1 cellular context compared by ENCODE assay signal in the genomic region with DNA sequence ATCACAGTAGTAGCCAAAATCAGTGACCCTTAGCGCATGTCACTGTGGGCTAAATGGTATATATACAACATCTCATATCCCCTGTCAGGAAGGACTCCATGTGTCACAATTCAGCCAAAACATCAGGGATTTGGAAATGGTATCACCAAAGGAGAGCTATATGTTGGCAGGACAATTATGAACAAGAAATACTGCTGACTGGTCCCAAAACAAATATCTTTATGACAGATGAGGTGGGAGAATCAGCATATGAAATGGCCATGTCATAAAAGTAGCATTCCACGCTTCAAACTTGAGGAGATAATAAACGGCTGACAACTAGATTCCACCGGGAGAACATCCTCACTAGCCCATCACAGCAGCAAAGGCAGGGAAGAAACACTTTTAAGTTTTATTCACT.
TF ChIP-seq lines count a peak whose summit lies in the region.

No MANE protein-coding gene starts in this region.

TF ChIP-seq in IMR-90, 13 proteins besides CTCF, POLR2A, EP300 and RAD21:
- no peak for TF ChIP-seq FOS (IDR thresholded peaks at IDR 0.05; ENCODE audit: low read depth, low read length)
- peak; percentile 30 for TF ChIP-seq MAFK (IDR thresholded peaks at IDR 0.05; ENCODE audit: low read depth, low read length)
